In genomic region chr7:30789334-30789711, GRCh38 we compare ENCODE assay signal across 12 cellular contexts. TPM values are rescaled to one million over a fixed set of nuclear protein-coding genes. Genes with fewer than 3 reads are reported as not detected.
DNase-seq lines count a peak whose midpoint lies in the region; FAIRE-seq and TF ChIP-seq lines count a peak whose summit lies in the region.
"Had no signal": no experiment of that assay in that cellular context is flagged by ENCODE, and none has a peak within 500 bp of the region (broad histone marks: within the 10 kb centered on the region; RNA-seq: fewer than 3 reads in every experiment).

No MANE protein-coding gene starts in this region.

- no peak overlapping the region for H3K27ac ChIP-seq in BLaER1
- H3K27ac ChIP-seq in esophagus muscularis mucosa (replicated peaks in 1 of 4) = peak overlapping the region; percentile 37 to 60 (median 50)

- H3K4me1 ChIP-seq in BLaER1 (peaks cover 39% of the 10 kb centered on the region), esophagus muscularis mucosa (peaks cover 0 to 48% (median 14%) of the 10 kb centered on the region in 4 donors)

- no peaks in the 10 kb centered on the region for H3K9me3 ChIP-seq in BLaER1
- no peaks in the 10 kb centered on the region for H3K9me3 ChIP-seq in esophagus muscularis mucosa

- peak overlapping the region; percentile 69 for H3K4me2 ChIP-seq in BLaER1
- H3K4me2 ChIP-seq: GM23338 had no signal

- H3K27me3 ChIP-seq in BLaER1 (no peaks in the 10 kb centered on the region), esophagus muscularis mucosa (no peaks in the 10 kb centered on the region)

- no peak for TF ChIP-seq POLR2A in esophagus muscularis mucosa (IDR thresholded peaks at IDR 0.05; ENCODE audit: low read depth)

- peak; percentile 78 for FAIRE-seq in RCC 7860 (lab: Jason Lieb, UNC)

- H3K4me3 ChIP-seq in BLaER1 (no peak overlapping the region), esophagus muscularis mucosa (no peak overlapping the region)
- H3K4me3 ChIP-seq: GM23338 had no signal

- no peak for TF ChIP-seq CTCF in esophagus muscularis mucosa (IDR thresholded peaks at IDR 0.05)

- DNase-seq in RCC 7860 (ENCODE audit: low spot score) (peak; percentile 73), esophagus muscularis mucosa (ENCODE audit: extremely low spot score) (no peak), myocyte (ENCODE audit: low read depth) (peak; percentile 54), medulla oblongata (ENCODE audit: extremely low spot score) (no peak), activated gamma-delta T cell (lab: John Stamatoyannopoulos, UW) (no peak), retina (no peak)
- DNase-seq in stimulated activated CD4-positive, alpha-beta T cell treated with anti-CD3 and anti-CD28 coated beads, Interleukin-2, amount 100 ng/mL, for 48 hours = no peak
- DNase-seq: activated naive CD4-positive, alpha-beta T cell treated with anti-CD3 and anti-CD28 coated beads, Interleukin-2, amount 10 ng/mL, durations not matched to agents 7 days and 5 days; midbrain; NCI-H146 had no signal

- intact Hi-C loops in esophagus muscularis mucosa (cut with DNase I) = no loop called here

- H3K36me3 ChIP-seq in BLaER1 (peaks cover 24% of the 10 kb centered on the region), esophagus muscularis mucosa (peaks cover 12 to 60% (median 48%) of the 10 kb centered on the region in 4 donors)

- no peaks in the 10 kb centered on the region for H4K20me1 ChIP-seq in BLaER1

- no peak overlapping the region for H3K9ac ChIP-seq in BLaER1

- 54% methylated on average over 3 of the region's 3 CpGs for WGBS in esophagus muscularis mucosa

- TF ChIP-seq EP300 in esophagus muscularis mucosa (IDR thresholded peaks at IDR 0.05) = no peak

RNA-seq across cellular contexts. Expression of gene MINDY4, which starts 18.1 kb away (rescaled TPM):
- total RNA-seq in esophagus muscularis mucosa = 10 to 100 TPM in 3 of 4 donors, 1 to 10 TPM in 1; 8.4 to 31.1 (median 20.2) TPM
- total RNA-seq in myocyte = 2.0 and 2.9 TPM in 2 replicates
- 1.7 TPM for polyA plus RNA-seq in myocyte (2012)

RNA-seq across cellular contexts. Expression of gene INMT, which starts 37.4 kb away (rescaled TPM):
- total RNA-seq in esophagus muscularis mucosa (100 to 1,000 TPM; 113 to 192 (median 174) TPM), myocyte (3.7 and 5.4 TPM in 2 replicates)
- 0.64 TPM for polyA plus RNA-seq in myocyte (2012)

Comparison
In these comparisons a context has a peak if more than half of its experiments do, and no peak if none do; other contexts are left out.
1. DNase-seq: peak in RCC 7860 (single experiment) and myocyte (single experiment); none in esophagus muscularis mucosa (single experiment), medulla oblongata (single experiment), stimulated activated CD4-positive, alpha-beta T cell treated with anti-CD3 and anti-CD28 coated beads, Interleukin-2, amount 100 ng/mL, for 48 hours (0 of 2), activated gamma-delta T cell (single experiment) and retina (single experiment).
2. RNA of gene INMT, which starts 37.4 kb away (total RNA-seq): 113 to 192 TPM in esophagus muscularis mucosa; 3.7 to 5.4 TPM in myocyte; every median in the first group is over 10 times any median in the second.